ENCODE assay signal across 4 cellular contexts in genomic region chr1:27227765-27228164, GRCh38.
TF ChIP-seq lines count a peak whose summit lies in the region.

No MANE protein-coding gene starts in this region.

TF ChIP-seq in HepG2, 621 proteins besides CTCF, POLR2A, EP300 and RAD21:
- TF ChIP-seq ZNF121 (CRISPR knock-in tag; IDR thresholded peaks at IDR 0.05) (peak; percentile 71), ATAD3A (CRISPR knock-in tag; IDR thresholded peaks at IDR 0.05) (no peak)

TF ChIP-seq in HEK293, 187 proteins besides CTCF, POLR2A, EP300 and RAD21:
- TF ChIP-seq ZNF335 (tag by site-specific recombination; conservative IDR thresholded peaks at IDR 0.05) (no peak), ZSCAN16 (tag by site-specific recombination; IDR thresholded peaks at IDR 0.05) (no peak), FEZF1 (tag by site-specific recombination; IDR thresholded peaks at IDR 0.05) (no peak), ZNF785 (tag by site-specific recombination; IDR thresholded peaks at IDR 0.05) (no peak), ZNF121 (tag by site-specific recombination; IDR thresholded peaks at IDR 0.05) (0 out of 2 replicates have a peak, but pooled peaks have one; percentile 33), KLF16 (tag by site-specific recombination; IDR thresholded peaks at IDR 0.05) (no peak), KLF1 (tag by site-specific recombination; IDR thresholded peaks at IDR 0.05) (no peak)

TF ChIP-seq in WTC11, 78 proteins besides CTCF, POLR2A, EP300 and RAD21:
- TF ChIP-seq ZNF121 (CRISPR knock-in tag; IDR thresholded peaks at IDR 0.05) = peak; percentile 55
- no peak for TF ChIP-seq ESRRA (CRISPR knock-in tag; IDR thresholded peaks at IDR 0.05; ENCODE audit: borderline replicate concordance)
- no peak for TF ChIP-seq GABPB1 (CRISPR knock-in tag; IDR thresholded peaks at IDR 0.05)
- TF ChIP-seq NR1H2 (CRISPR knock-in tag; IDR thresholded peaks at IDR 0.05) = no peak
- no peak for TF ChIP-seq ZNF281 (CRISPR knock-in tag; IDR thresholded peaks at IDR 0.05)

TF ChIP-seq in K562, 482 proteins besides CTCF, POLR2A, EP300 and RAD21:
- TF ChIP-seq CBX8 (IDR thresholded peaks at IDR 0.05; ENCODE audit: borderline replicate concordance, extremely low read depth, low read depth, low read length, poor library complexity, severe bottlenecking) (no peak), KAT2B (IDR thresholded peaks at IDR 0.05; ENCODE audit: low read depth, low read length) (no peak), ZNF121 (CRISPR knock-in tag; conservative IDR thresholded peaks at IDR 0.05) (peak; percentile 92), RBM25 (IDR thresholded peaks at IDR 0.05; ENCODE audit: low read depth, low read length, severe bottlenecking) (peak; percentile 58), TOE1 (IDR thresholded peaks at IDR 0.05; ENCODE audit: borderline replicate concordance) (no peak), TOE1 (CRISPR knock-in tag; IDR thresholded peaks at IDR 0.05; ENCODE audit: borderline replicate concordance, low read depth) (no peak), PBX2 (CRISPR knock-in tag; IDR thresholded peaks at IDR 0.05; ENCODE audit: low read depth) (no peak), PBX2 (tag; conservative IDR thresholded peaks at IDR 0.05; ENCODE audit: low read depth) (no peak)
